In genomic region chr3:65836047-65836446, GRCh38 we compare ENCODE assay signal across 1 cellular context.
A peak's percentile ranks its signal among the peaks of the same experiment; 100 is the strongest.
TF ChIP-seq lines count a peak whose summit lies in the region.

No MANE protein-coding gene starts in this region.

TF ChIP-seq in HEK293, 187 proteins besides CTCF, POLR2A, EP300 and RAD21 (continued from another document):
- TF ChIP-seq ZNF16 (tag by site-specific recombination; IDR thresholded peaks at IDR 0.05; ENCODE audit: low read depth) (no peak), ZNF155 (tag by site-specific recombination; IDR thresholded peaks at IDR 0.05) (no peak), ZNF610 (tag by site-specific recombination; IDR thresholded peaks at IDR 0.05; ENCODE audit: borderline replicate concordance) (no peak), ZNF600 (tag by site-specific recombination; IDR thresholded peaks at IDR 0.05) (peak; percentile 70; the same call in 1 of the 2 replicates), ZNF621 (tag by site-specific recombination; IDR thresholded peaks at IDR 0.05) (no peak), SP2 (tag by site-specific recombination; IDR thresholded peaks at IDR 0.05) (no peak), ZNF133 (tag by site-specific recombination; IDR thresholded peaks at IDR 0.05) (no peak), ZNF701 (tag by site-specific recombination; IDR thresholded peaks at IDR 0.05) (no peak), ZNF558 (tag by site-specific recombination; IDR thresholded peaks at IDR 0.05) (no peak), ZNF140 (tag by site-specific recombination; IDR thresholded peaks at IDR 0.05) (no peak), ATF2 (tag by site-specific recombination; IDR thresholded peaks at IDR 0.05; ENCODE audit: low read depth) (peak; percentile 82), ZBTB17 (tag by site-specific recombination; IDR thresholded peaks at IDR 0.05) (no peak), ZNF266 (tag by site-specific recombination; IDR thresholded peaks at IDR 0.05; ENCODE audit: low read depth) (no peak), ZBTB48 (tag by site-specific recombination; IDR thresholded peaks at IDR 0.05) (no peak)
- TF ChIP-seq, protein P1, sequence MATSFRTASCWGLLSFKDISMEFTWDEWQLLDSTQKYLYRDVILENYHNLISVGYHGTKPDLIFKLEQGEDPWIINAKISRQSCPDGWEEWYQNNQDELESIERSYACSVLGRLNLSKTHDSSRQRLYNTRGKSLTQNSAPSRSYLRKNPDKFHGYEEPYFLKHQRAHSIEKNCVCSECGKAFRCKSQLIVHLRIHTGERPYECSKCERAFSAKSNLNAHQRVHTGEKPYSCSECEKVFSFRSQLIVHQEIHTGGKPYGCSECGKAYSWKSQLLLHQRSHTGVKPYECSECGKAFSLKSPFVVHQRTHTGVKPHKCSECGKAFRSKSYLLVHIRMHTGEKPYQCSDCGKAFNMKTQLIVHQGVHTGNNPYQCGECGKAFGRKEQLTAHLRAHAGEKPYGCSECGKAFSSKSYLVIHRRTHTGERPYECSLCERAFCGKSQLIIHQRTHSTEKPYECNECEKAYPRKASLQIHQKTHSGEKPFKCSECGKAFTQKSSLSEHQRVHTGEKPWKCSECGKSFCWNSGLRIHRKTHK (tag by site-specific recombination; IDR thresholded peaks at IDR 0.05), result no peak
- TF ChIP-seq, protein P2, sequence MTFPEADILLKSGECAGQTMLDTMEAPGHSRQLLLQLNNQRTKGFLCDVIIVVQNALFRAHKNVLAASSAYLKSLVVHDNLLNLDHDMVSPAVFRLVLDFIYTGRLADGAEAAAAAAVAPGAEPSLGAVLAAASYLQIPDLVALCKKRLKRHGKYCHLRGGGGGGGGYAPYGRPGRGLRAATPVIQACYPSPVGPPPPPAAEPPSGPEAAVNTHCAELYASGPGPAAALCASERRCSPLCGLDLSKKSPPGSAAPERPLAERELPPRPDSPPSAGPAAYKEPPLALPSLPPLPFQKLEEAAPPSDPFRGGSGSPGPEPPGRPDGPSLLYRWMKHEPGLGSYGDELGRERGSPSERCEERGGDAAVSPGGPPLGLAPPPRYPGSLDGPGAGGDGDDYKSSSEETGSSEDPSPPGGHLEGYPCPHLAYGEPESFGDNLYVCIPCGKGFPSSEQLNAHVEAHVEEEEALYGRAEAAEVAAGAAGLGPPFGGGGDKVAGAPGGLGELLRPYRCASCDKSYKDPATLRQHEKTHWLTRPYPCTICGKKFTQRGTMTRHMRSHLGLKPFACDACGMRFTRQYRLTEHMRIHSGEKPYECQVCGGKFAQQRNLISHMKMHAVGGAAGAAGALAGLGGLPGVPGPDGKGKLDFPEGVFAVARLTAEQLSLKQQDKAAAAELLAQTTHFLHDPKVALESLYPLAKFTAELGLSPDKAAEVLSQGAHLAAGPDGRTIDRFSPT (tag by site-specific recombination; IDR thresholded peaks at IDR 0.05), result no peak
